ENCODE assay signal across 23 cellular contexts in the genomic region with DNA sequence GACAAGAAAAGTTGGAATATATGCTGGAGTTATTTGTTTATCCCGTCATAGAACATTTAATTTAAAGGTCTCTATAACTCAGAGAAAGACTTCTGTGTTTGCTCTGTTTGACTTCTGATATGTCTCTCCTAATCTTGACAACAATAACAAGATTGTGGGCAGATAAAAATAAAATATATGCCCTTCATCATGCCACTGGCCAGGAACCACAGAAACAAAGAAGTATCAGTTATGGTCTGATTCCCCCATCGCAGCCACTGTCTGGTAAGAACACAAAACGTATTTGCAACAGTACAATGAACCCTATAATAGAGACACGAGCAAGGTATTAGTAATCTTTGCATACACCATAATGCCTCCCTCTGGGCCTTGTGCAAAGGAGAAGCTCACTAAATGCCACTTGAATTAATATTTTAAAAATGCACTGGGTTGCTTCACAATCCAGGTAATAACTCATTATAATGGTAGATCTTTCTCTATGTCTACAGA.
"Had no signal": no experiment of that assay in that cellular context is flagged by ENCODE, and none has a peak within 500 bp of the region (broad histone marks: within the 10 kb centered on the region; RNA-seq: fewer than 3 reads in every experiment).

No MANE protein-coding gene starts in this region.

- H2AFZ ChIP-seq: PC-9 had no signal

- H3K27ac ChIP-seq: PC-9, Peyer's patch, SJSA1 had no signal

- H3K4me3 Mint-ChIP-seq: T-cell; T-helper 1 cell treated with Interleukin-12 subunit alpha and Interleukin-12 subunit beta and Interleukin-4 antibody, amounts not matched to agents 30 μg/mL and 1 μg/mL, for 36 hours had no signal

- H3K36me3 ChIP-seq: MG63, Peyer's patch, SJSA1 had no signal

- H3K9me2 ChIP-seq: SK-N-SH had no signal

- H3K4me2 ChIP-seq: PC-9, SK-N-SH had no signal

- H3K9me3 ChIP-seq: MG63, Peyer's patch, SJSA1, SK-N-SH had no signal

- ATAC-seq: Right ventricle myocardium inferior, T-cell had no signal

- H3K27me3 Mint-ChIP-seq: T-cell had no signal

- H3K4me3 ChIP-seq: MG63, PC-9, Peyer's patch, SJSA1 had no signal

- H3K36me3 Mint-ChIP-seq: T-cell had no signal

- H3K27ac Mint-ChIP-seq: T-cell; T-helper 1 cell treated with Interleukin-12 subunit alpha and Interleukin-12 subunit beta and Interleukin-4 antibody, amounts not matched to agents 30 μg/mL and 1 μg/mL, for 36 hours had no signal

- DNase-seq: KBM-7; MG63; NCI-H1092 treated with DMSO at 0.1 percent for 48 hours; NCI-H1436; NCI-H187 treated with DMSO at 0.1 percent for 48 hours; NCI-H2029 treated with DMSO at 0.1 percent for 48 hours; NCI-H2171 treated with DMSO at 0.1 percent for 48 hours; NCI-H345; NCI-H446 treated with DMSO at 0.1 percent for 48 hours; NCI-H510A treated with DMSO at 0.1 percent for 48 hours; NCI-H69; NCI-H774; NK-92 treated with Interleukin-12 subunit alpha and Interleukin-12 subunit beta, amount 100 ng/mL, for 24 hours; OCI-M1; PC-9; Peyer's patch; SHP77 treated with DMSO at 0.1 percent for 48 hours; SK-N-SH; SW 1271; T-cell had no signal

- H3K27me3 ChIP-seq: MG63, Peyer's patch, SJSA1 had no signal

- H3K4me1 Mint-ChIP-seq: T-cell had no signal

- H3K4me1 ChIP-seq: Peyer's patch, SJSA1 had no signal
